Comparison of ENCODE assay signal across 10 cellular contexts in the genomic region with DNA sequence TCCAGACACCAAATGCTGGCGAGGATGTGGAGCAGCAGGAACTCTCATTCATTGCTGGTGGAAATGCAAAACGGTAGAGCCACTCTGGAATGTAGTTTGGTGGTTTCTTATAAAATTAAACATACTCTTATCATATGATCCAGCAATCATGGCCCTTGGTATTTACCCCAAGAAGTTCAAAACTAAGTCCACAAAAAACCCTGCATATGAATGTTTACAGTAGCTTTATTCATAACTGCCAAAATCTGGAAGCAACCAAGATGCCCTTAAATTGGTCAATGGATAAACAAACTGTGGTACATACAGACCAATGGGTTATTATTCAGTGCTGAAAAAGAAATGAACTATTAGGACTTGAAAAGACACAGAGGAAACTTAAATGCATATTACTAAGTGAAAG.
"Had no signal": no experiment of that assay in that cellular context is flagged by ENCODE, and none has a peak within 500 bp of the region (broad histone marks: within the 10 kb centered on the region; RNA-seq: fewer than 3 reads in every experiment).

No MANE protein-coding gene starts in this region.

- DNase-seq: HFFc6, IMR-90, KG1 had no signal

- H3K4me1 ChIP-seq: HAP-1 had no signal

- H3K4me2 ChIP-seq: GM23338 had no signal

- ATAC-seq: GM23338, HCT116, K562 had no signal

- FAIRE-seq: H1, H54, HTR-8/SVneo, K562 had no signal

- H2AFZ ChIP-seq: GM23338 had no signal

- H3K4me3 ChIP-seq: GM23338, HAP-1, K562 had no signal

- H3K9me3 ChIP-seq: HAP-1 had no signal
